In the genomic region with DNA sequence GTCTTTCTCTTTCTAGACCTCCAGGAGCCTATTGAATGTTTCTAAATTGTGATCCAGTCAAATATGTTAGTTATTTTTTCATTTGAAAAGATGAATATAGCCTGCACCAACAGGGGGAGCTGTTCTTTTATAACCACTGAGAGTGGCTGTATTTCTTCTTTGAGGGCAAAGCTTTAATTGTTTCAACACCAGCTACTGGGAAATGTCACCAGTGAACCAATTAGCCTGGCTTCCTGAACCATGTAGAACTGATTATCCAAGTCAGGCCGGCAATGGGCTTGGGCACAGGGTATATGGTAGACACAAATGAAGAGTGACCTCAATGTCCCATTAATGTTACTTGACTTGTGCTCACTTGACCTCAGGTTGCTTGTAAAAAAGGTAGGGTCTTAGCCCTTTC, we compare ENCODE assay signal across 9 cellular contexts. TPM values are rescaled to one million over a fixed set of nuclear protein-coding genes. Genes with fewer than 3 reads are reported as not detected.
DNase-seq lines count a peak whose midpoint lies in the region; ATAC-seq, FAIRE-seq and TF ChIP-seq lines count a peak whose summit lies in the region.
"Had no signal": no experiment of that assay in that cellular context is flagged by ENCODE, and none has a peak within 500 bp of the region (broad histone marks: within the 10 kb centered on the region; RNA-seq: fewer than 3 reads in every experiment).

No MANE protein-coding gene starts in this region.

- intact Hi-C loops in Panc1 (cut with micrococcal nuclease; ENCODE audit: unreplicated experiment), result no loop called here

- H3K27me3 ChIP-seq in Panc1 (ENCODE audit: control insufficient read depth, insufficient read depth, low read length) (no peaks in the 10 kb centered on the region), mesenchymal stem cell (ENCODE audit: control insufficient read depth in 1 of 2, insufficient read depth in 1 of 2, low read length in 2 of 2) (peaks cover 5 to 6% of the 10 kb centered on the region in 2 experiments)

- DNase-seq in A172 (ENCODE audit: low spot score) (peak; percentile 21), GM12891 (ENCODE audit: insufficient read length, low spot score) (no peak), Panc1 (ENCODE audit: low read depth, low spot score) (peak; percentile 7), astrocyte of the hippocampus (ENCODE audit: low read depth, low spot score) (peak; percentile 34), mesenchymal stem cell (peak; percentile 28), NCI-H2196 treated with DMSO at 0.1 percent for 48 hours (lab: John Stamatoyannopoulos, UW; ENCODE audit: unreplicated experiment) (no peak)

- H3K4me3 ChIP-seq in Panc1 (ENCODE audit: low read depth in 2 of 2, low read length in 2 of 2) (no peak overlapping the region), mesenchymal stem cell (ENCODE audit: insufficient read depth in 1 of 2, low read depth in 1 of 2, low read length in 2 of 2) (no peak overlapping the region)

- H3K36me3 ChIP-seq in Panc1 (ENCODE audit: control insufficient read depth, insufficient read depth, low read length) (no peaks in the 10 kb centered on the region), mesenchymal stem cell (ENCODE audit: control insufficient read depth in 1 of 2, insufficient read depth in 2 of 2, low read depth in 1 of 2, low read length in 2 of 2) (no peaks in the 10 kb centered on the region)

- no peak overlapping the region for H2AFZ ChIP-seq in mesenchymal stem cell (ENCODE audit: low read depth, low read length)

- POLR2A ChIA-PET in Panc1 (lab: Charles Lee), result no interaction called here

- H3K4me2 ChIP-seq in mesenchymal stem cell (ENCODE audit: low read length, poor library complexity, severe bottlenecking), result no peak overlapping the region

- no peak overlapping the region for H3K14ac ChIP-seq in mesenchymal stem cell (ENCODE audit: low read length in 2 of 2)

- H3K4ac ChIP-seq in mesenchymal stem cell (ENCODE audit: low read depth in 1 of 2, low read length in 2 of 2), result no peak overlapping the region

- H4K91ac ChIP-seq in mesenchymal stem cell (ENCODE audit: low read length), result no peak overlapping the region

- no peaks in the 10 kb centered on the region for H3K79me1 ChIP-seq in mesenchymal stem cell (replicated peaks; ENCODE audit: low read length, poor library complexity, severe bottlenecking)

- peak; percentile 85 for FAIRE-seq in GM12891 (lab: Jason Lieb, UNC)
- FAIRE-seq: endometrium had no signal

- no peak overlapping the region for H3K9ac ChIP-seq in mesenchymal stem cell (ENCODE audit: low read length)

- 82% methylated on average over 1 of the region's 1 CpG for WGBS in mesenchymal stem cell

- ATAC-seq in Panc1, result no peak
- no peak for ATAC-seq in HG02852 (IDR thresholded peaks at IDR 0.05; ENCODE audit: unreplicated experiment)
- no peak for ATAC-seq in GM21360 (IDR thresholded peaks at IDR 0.05; ENCODE audit: unreplicated experiment)

- H3K27ac ChIP-seq in Panc1 (ENCODE audit: low read length), result no peak overlapping the region
- H3K27ac ChIP-seq in mesenchymal stem cell (ENCODE audit: low read length, poor library complexity, severe bottlenecking), result no peak overlapping the region

- in situ Hi-C loops in Panc1 (cut with HindIII; ENCODE audit: low pct_unique_long_range_greater_than_20kb, low sequenced_read_pairs), result no loop called here

- H4K8ac ChIP-seq in mesenchymal stem cell (ENCODE audit: low read length), result no peak overlapping the region

- no TSS peak for BruUV-seq in Panc1 (replicated peaks; lab: Mats Ljungman, UMichigan)

- TF ChIP-seq CTCF in Panc1 (IDR thresholded peaks at IDR 0.05), result peak; percentile 42

- no peak overlapping the region for H3K23ac ChIP-seq in mesenchymal stem cell (ENCODE audit: low read length in 2 of 2)

- H2BK120ac ChIP-seq in mesenchymal stem cell (ENCODE audit: low read depth, low read length), result no peak overlapping the region

- CTCF ChIA-PET in Panc1 (lab: Charles Lee), result no interaction called here

- no peak overlapping the region for H2BK5ac ChIP-seq in mesenchymal stem cell (ENCODE audit: low read depth, low read length, poor library complexity, severe bottlenecking)

- H3K9me3 ChIP-seq in Panc1 (ENCODE audit: control insufficient read depth, insufficient read depth, low read depth, low read length), result no peaks in the 10 kb centered on the region
- H3K9me3 ChIP-seq in mesenchymal stem cell (ENCODE audit: control insufficient read depth, low read length), result no peaks in the 10 kb centered on the region

- no peak overlapping the region for H2BK12ac ChIP-seq in mesenchymal stem cell (ENCODE audit: low read length in 2 of 2)

- no peak overlapping the region for H2AK5ac ChIP-seq in mesenchymal stem cell (ENCODE audit: low read length, severe bottlenecking)

- H3K18ac ChIP-seq in mesenchymal stem cell (ENCODE audit: low read depth in 1 of 2, low read length in 2 of 2), result no peak overlapping the region

- no peak overlapping the region for H2BK15ac ChIP-seq in mesenchymal stem cell (ENCODE audit: low read depth, poor library complexity, severe bottlenecking)

- TF ChIP-seq POLR2A in GM12891 (IDR thresholded peaks at IDR 0.05; ENCODE audit: low read depth, low read length), result no peak

- H3K4me1 ChIP-seq in Panc1 (ENCODE audit: control insufficient read depth, insufficient read depth, low read length) (no peaks in the 10 kb centered on the region), mesenchymal stem cell (ENCODE audit: control insufficient read depth, insufficient read depth, low read depth, low read length) (no peaks in the 10 kb centered on the region)

TF ChIP-seq in GM12891, 5 proteins besides CTCF, POLR2A, EP300 and RAD21:
- TF ChIP-seq POLR2AphosphoS5 (IDR thresholded peaks at IDR 0.05; ENCODE audit: low read depth, low read length) (no peak), POU2F2 (IDR thresholded peaks at IDR 0.05; ENCODE audit: low read depth, low read length) (no peak), TAF1 (IDR thresholded peaks at IDR 0.05; ENCODE audit: low read depth, low read length) (no peak), SPI1 (IDR thresholded peaks at IDR 0.05; ENCODE audit: low read depth, low read length) (no peak), PAX5 (IDR thresholded peaks at IDR 0.05; ENCODE audit: insufficient read depth, low read length, severe bottlenecking) (no peak)

RNA-seq across cellular contexts. Expression of a gene that starts 4.8 kb away (rescaled TPM):
- not detected in 2 replicates for total RNA-seq in A172 (2014; rRNA removed; shearing (Covaris generic))
- 29.4 TPM for polyA plus RNA-seq in GM12891 (2012; ENCODE audit: low read depth, missing spikeins)
- not detected for total RNA-seq in Panc1 (2021; ENCODE audit: unreplicated experiment)
- polyA plus RNA-seq in Panc1 (2012; ENCODE audit: insufficient read length), result not detected
- not detected for polyA plus RNA-seq in mesenchymal stem cell (2013, experiment 1 of 2)
- polyA plus RNA-seq in mesenchymal stem cell (2013, experiment 2 of 2), result not detected

Comparison
In these comparisons a context has a peak if more than half of its experiments do, and no peak if none do; other contexts are left out.
1. DNase-seq: peak in A172 (single experiment), Panc1 (single experiment), astrocyte of the hippocampus (single experiment) and mesenchymal stem cell (single experiment); none in GM12891 (single experiment) and NCI-H2196 treated with DMSO at 0.1 percent for 48 hours (single experiment).